In genomic region chr2:221610249-221610648, GRCh38 we compare ENCODE assay signal across 1 cellular context.
TF ChIP-seq lines count a peak whose summit lies in the region.

No MANE protein-coding gene starts in this region.

TF ChIP-seq in H1, 55 proteins besides CTCF, POLR2A, EP300 and RAD21:
- no peak for TF ChIP-seq CREB1 (IDR thresholded peaks at IDR 0.05)
- TF ChIP-seq KDM4A (IDR thresholded peaks at IDR 0.05; ENCODE audit: low read depth, low read length, severe bottlenecking): no peak
- TF ChIP-seq ZNF274 (IDR thresholded peaks at IDR 0.05; ENCODE audit: borderline replicate concordance, extremely low read depth, low read length): no peak
- TF ChIP-seq, protein P1, sequence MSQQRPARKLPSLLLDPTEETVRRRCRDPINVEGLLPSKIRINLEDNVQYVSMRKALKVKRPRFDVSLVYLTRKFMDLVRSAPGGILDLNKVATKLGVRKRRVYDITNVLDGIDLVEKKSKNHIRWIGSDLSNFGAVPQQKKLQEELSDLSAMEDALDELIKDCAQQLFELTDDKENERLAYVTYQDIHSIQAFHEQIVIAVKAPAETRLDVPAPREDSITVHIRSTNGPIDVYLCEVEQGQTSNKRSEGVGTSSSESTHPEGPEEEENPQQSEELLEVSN (IDR thresholded peaks at IDR 0.05): no peak
- no peak for TF ChIP-seq KDM1A (IDR thresholded peaks at IDR 0.05; ENCODE audit: borderline replicate concordance, low read length)
- no peak for TF ChIP-seq SRF (IDR thresholded peaks at IDR 0.05; ENCODE audit: low read depth, low read length)
- TF ChIP-seq POLR2AphosphoS5 (IDR thresholded peaks at IDR 0.05; ENCODE audit: low read depth, low read length): no peak
- no peak for TF ChIP-seq GTF2F1 (IDR thresholded peaks at IDR 0.05; ENCODE audit: borderline replicate concordance, low read depth, low read length)
- TF ChIP-seq BCL11A (IDR thresholded peaks at IDR 0.05; ENCODE audit: low read depth in 2 of 2, low read length in 2 of 2): no peak
- no peak for TF ChIP-seq SP4 (IDR thresholded peaks at IDR 0.05; ENCODE audit: low read length)
